ENCODE assay signal across 1 cellular context in the genomic region with DNA sequence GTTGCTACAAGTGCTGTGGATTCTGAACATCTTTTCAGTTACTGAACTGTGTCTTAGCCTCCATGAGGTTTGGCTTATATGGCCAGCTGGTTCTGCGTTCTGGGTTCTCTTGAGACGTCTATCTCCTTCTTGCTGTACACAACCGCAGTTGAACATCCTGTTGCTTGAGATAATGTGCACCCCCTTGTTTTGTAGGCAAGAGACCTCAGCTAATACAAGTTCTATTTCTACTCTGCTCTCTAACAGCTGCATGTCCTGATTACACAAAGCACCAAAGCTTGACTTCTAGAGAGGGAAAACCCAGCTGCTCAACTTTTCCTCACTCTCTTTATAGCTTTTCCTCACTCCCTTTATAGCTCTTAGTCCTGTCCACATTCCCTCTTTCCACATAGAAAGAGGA.
TF ChIP-seq lines count a peak whose summit lies in the region.

No MANE protein-coding gene starts in this region.

TF ChIP-seq in K562, 482 proteins besides CTCF, POLR2A, EP300 and RAD21 (continued from another document and continues in another):
- TF ChIP-seq, protein P1, sequence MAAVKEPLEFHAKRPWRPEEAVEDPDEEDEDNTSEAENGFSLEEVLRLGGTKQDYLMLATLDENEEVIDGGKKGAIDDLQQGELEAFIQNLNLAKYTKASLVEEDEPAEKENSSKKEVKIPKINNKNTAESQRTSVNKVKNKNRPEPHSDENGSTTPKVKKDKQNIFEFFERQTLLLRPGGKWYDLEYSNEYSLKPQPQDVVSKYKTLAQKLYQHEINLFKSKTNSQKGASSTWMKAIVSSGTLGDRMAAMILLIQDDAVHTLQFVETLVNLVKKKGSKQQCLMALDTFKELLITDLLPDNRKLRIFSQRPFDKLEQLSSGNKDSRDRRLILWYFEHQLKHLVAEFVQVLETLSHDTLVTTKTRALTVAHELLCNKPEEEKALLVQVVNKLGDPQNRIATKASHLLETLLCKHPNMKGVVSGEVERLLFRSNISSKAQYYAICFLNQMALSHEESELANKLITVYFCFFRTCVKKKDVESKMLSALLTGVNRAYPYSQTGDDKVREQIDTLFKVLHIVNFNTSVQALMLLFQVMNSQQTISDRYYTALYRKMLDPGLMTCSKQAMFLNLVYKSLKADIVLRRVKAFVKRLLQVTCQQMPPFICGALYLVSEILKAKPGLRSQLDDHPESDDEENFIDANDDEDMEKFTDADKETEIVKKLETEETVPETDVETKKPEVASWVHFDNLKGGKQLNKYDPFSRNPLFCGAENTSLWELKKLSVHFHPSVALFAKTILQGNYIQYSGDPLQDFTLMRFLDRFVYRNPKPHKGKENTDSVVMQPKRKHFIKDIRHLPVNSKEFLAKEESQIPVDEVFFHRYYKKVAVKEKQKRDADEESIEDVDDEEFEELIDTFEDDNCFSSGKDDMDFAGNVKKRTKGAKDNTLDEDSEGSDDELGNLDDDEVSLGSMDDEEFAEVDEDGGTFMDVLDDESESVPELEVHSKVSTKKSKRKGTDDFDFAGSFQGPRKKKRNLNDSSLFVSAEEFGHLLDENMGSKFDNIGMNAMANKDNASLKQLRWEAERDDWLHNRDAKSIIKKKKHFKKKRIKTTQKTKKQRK (IDR thresholded peaks at IDR 0.05; ENCODE audit: borderline replicate concordance, low read depth, low read length): no peak
- no peak for TF ChIP-seq HNRNPL (IDR thresholded peaks at IDR 0.05; ENCODE audit: low read depth, low read length)
- TF ChIP-seq, protein P2, sequence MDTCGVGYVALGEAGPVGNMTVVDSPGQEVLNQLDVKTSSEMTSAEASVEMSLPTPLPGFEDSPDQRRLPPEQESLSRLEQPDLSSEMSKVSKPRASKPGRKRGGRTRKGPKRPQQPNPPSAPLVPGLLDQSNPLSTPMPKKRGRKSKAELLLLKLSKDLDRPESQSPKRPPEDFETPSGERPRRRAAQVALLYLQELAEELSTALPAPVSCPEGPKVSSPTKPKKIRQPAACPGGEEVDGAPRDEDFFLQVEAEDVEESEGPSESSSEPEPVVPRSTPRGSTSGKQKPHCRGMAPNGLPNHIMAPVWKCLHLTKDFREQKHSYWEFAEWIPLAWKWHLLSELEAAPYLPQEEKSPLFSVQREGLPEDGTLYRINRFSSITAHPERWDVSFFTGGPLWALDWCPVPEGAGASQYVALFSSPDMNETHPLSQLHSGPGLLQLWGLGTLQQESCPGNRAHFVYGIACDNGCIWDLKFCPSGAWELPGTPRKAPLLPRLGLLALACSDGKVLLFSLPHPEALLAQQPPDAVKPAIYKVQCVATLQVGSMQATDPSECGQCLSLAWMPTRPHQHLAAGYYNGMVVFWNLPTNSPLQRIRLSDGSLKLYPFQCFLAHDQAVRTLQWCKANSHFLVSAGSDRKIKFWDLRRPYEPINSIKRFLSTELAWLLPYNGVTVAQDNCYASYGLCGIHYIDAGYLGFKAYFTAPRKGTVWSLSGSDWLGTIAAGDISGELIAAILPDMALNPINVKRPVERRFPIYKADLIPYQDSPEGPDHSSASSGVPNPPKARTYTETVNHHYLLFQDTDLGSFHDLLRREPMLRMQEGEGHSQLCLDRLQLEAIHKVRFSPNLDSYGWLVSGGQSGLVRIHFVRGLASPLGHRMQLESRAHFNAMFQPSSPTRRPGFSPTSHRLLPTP (IDR thresholded peaks at IDR 0.05; ENCODE audit: borderline replicate concordance, extremely low read depth, insufficient read length): no peak
- TF ChIP-seq CBX3 (IDR thresholded peaks at IDR 0.05; ENCODE audit: borderline replicate concordance in 1 of 2, low read length in 2 of 2): no peak
- TF ChIP-seq PML (IDR thresholded peaks at IDR 0.05; ENCODE audit: low read length): peak; percentile 59
- no peak for TF ChIP-seq SETDB1 (IDR thresholded peaks at IDR 0.05; ENCODE audit: low read length)
- TF ChIP-seq TAF1 (IDR thresholded peaks at IDR 0.05; ENCODE audit: control insufficient read depth, extremely low read depth, insufficient read depth, low read length, severe bottlenecking): no peak
- no peak for TF ChIP-seq GABPB2 (CRISPR knock-in tag; conservative IDR thresholded peaks at IDR 0.05)
- TF ChIP-seq, protein P3, sequence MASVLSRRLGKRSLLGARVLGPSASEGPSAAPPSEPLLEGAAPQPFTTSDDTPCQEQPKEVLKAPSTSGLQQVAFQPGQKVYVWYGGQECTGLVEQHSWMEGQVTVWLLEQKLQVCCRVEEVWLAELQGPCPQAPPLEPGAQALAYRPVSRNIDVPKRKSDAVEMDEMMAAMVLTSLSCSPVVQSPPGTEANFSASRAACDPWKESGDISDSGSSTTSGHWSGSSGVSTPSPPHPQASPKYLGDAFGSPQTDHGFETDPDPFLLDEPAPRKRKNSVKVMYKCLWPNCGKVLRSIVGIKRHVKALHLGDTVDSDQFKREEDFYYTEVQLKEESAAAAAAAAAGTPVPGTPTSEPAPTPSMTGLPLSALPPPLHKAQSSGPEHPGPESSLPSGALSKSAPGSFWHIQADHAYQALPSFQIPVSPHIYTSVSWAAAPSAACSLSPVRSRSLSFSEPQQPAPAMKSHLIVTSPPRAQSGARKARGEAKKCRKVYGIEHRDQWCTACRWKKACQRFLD (CRISPR knock-in tag; IDR thresholded peaks at IDR 0.05): no peak
- TF ChIP-seq, protein P4, sequence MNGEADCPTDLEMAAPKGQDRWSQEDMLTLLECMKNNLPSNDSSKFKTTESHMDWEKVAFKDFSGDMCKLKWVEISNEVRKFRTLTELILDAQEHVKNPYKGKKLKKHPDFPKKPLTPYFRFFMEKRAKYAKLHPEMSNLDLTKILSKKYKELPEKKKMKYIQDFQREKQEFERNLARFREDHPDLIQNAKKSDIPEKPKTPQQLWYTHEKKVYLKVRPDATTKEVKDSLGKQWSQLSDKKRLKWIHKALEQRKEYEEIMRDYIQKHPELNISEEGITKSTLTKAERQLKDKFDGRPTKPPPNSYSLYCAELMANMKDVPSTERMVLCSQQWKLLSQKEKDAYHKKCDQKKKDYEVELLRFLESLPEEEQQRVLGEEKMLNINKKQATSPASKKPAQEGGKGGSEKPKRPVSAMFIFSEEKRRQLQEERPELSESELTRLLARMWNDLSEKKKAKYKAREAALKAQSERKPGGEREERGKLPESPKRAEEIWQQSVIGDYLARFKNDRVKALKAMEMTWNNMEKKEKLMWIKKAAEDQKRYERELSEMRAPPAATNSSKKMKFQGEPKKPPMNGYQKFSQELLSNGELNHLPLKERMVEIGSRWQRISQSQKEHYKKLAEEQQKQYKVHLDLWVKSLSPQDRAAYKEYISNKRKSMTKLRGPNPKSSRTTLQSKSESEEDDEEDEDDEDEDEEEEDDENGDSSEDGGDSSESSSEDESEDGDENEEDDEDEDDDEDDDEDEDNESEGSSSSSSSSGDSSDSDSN (IDR thresholded peaks at IDR 0.05; ENCODE audit: borderline replicate concordance in 1 of 2, low read depth in 2 of 2, low read length in 2 of 2): no peak
- TF ChIP-seq TAL1 (IDR thresholded peaks at IDR 0.05): peak; percentile 87
- TF ChIP-seq ZNF133 (CRISPR knock-in tag; IDR thresholded peaks at IDR 0.05): no peak
- no peak for TF ChIP-seq PHTF2 (CRISPR knock-in tag; IDR thresholded peaks at IDR 0.05)
- no peak for TF ChIP-seq RBM14 (IDR thresholded peaks at IDR 0.05; ENCODE audit: borderline replicate concordance, insufficient read depth, low read depth, low read length)
- TF ChIP-seq SRSF9 (IDR thresholded peaks at IDR 0.05; ENCODE audit: borderline replicate concordance, low read depth, low read length): no peak
- TF ChIP-seq NCOR1 (IDR thresholded peaks at IDR 0.05): peak; percentile 85
- TF ChIP-seq ILK (tag; IDR thresholded peaks at IDR 0.05; ENCODE audit: borderline replicate concordance, low read depth): no peak
- TF ChIP-seq, protein P5, sequence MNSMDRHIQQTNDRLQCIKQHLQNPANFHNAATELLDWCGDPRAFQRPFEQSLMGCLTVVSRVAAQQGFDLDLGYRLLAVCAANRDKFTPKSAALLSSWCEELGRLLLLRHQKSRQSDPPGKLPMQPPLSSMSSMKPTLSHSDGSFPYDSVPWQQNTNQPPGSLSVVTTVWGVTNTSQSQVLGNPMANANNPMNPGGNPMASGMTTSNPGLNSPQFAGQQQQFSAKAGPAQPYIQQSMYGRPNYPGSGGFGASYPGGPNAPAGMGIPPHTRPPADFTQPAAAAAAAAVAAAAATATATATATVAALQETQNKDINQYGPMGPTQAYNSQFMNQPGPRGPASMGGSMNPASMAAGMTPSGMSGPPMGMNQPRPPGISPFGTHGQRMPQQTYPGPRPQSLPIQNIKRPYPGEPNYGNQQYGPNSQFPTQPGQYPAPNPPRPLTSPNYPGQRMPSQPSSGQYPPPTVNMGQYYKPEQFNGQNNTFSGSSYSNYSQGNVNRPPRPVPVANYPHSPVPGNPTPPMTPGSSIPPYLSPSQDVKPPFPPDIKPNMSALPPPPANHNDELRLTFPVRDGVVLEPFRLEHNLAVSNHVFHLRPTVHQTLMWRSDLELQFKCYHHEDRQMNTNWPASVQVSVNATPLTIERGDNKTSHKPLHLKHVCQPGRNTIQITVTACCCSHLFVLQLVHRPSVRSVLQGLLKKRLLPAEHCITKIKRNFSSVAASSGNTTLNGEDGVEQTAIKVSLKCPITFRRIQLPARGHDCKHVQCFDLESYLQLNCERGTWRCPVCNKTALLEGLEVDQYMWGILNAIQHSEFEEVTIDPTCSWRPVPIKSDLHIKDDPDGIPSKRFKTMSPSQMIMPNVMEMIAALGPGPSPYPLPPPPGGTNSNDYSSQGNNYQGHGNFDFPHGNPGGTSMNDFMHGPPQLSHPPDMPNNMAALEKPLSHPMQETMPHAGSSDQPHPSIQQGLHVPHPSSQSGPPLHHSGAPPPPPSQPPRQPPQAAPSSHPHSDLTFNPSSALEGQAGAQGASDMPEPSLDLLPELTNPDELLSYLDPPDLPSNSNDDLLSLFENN (IDR thresholded peaks at IDR 0.05; ENCODE audit: low read depth in 2 of 2, low read length in 2 of 2): no peak; a peak in 1 of 4 replicates
- TF ChIP-seq CBX2 (IDR thresholded peaks at IDR 0.05; ENCODE audit: insufficient read depth, low read length, poor library complexity, severe bottlenecking): no peak
- no peak for TF ChIP-seq ZNF507 (tag; conservative IDR thresholded peaks at IDR 0.05)
- no peak for TF ChIP-seq NEUROD1 (IDR thresholded peaks at IDR 0.05; ENCODE audit: borderline replicate concordance, low read depth, low read length, partially characterized antibody)
- TF ChIP-seq, protein P6, sequence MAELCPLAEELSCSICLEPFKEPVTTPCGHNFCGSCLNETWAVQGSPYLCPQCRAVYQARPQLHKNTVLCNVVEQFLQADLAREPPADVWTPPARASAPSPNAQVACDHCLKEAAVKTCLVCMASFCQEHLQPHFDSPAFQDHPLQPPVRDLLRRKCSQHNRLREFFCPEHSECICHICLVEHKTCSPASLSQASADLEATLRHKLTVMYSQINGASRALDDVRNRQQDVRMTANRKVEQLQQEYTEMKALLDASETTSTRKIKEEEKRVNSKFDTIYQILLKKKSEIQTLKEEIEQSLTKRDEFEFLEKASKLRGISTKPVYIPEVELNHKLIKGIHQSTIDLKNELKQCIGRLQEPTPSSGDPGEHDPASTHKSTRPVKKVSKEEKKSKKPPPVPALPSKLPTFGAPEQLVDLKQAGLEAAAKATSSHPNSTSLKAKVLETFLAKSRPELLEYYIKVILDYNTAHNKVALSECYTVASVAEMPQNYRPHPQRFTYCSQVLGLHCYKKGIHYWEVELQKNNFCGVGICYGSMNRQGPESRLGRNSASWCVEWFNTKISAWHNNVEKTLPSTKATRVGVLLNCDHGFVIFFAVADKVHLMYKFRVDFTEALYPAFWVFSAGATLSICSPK (IDR thresholded peaks at IDR 0.05; ENCODE audit: borderline replicate concordance): no peak
- 0 out of 2 replicates have a peak, but pooled peaks have one; percentile 42 for TF ChIP-seq ZNF589 (CRISPR knock-in tag; IDR thresholded peaks at IDR 0.05; ENCODE audit: low read depth)
- TF ChIP-seq SMC3 (conservative IDR thresholded peaks at IDR 0.05; ENCODE audit: insufficient read depth, low read depth, low read length): no peak
- no peak for TF ChIP-seq ZBTB17 (CRISPR knock-in tag; IDR thresholded peaks at IDR 0.05)
- no peak for TF ChIP-seq MECOM (CRISPR knock-in tag; IDR thresholded peaks at IDR 0.05)
- no peak for TF ChIP-seq ZNF12 (CRISPR knock-in tag; IDR thresholded peaks at IDR 0.05)
- TF ChIP-seq ZNF224 (CRISPR knock-in tag; IDR thresholded peaks at IDR 0.05): no peak
- no peak for TF ChIP-seq CHCHD3 (CRISPR knock-in tag; IDR thresholded peaks at IDR 0.05)
- TF ChIP-seq EP400 (IDR thresholded peaks at IDR 0.05): no peak
- TF ChIP-seq KDM4B (IDR thresholded peaks at IDR 0.05; ENCODE audit: borderline replicate concordance in 2 of 2, low read depth in 1 of 2): no peak
- TF ChIP-seq FOXM1 (IDR thresholded peaks at IDR 0.05; ENCODE audit: low read depth): peak; percentile 38; the same call in 1 of the 2 replicates
- TF ChIP-seq FOXM1 (CRISPR knock-in tag; IDR thresholded peaks at IDR 0.05; ENCODE audit: low read depth): no peak
- TF ChIP-seq, protein P7, sequence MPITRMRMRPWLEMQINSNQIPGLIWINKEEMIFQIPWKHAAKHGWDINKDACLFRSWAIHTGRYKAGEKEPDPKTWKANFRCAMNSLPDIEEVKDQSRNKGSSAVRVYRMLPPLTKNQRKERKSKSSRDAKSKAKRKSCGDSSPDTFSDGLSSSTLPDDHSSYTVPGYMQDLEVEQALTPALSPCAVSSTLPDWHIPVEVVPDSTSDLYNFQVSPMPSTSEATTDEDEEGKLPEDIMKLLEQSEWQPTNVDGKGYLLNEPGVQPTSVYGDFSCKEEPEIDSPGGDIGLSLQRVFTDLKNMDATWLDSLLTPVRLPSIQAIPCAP (CRISPR knock-in tag; IDR thresholded peaks at IDR 0.05; ENCODE audit: borderline replicate concordance): no peak
- TF ChIP-seq, protein P8, sequence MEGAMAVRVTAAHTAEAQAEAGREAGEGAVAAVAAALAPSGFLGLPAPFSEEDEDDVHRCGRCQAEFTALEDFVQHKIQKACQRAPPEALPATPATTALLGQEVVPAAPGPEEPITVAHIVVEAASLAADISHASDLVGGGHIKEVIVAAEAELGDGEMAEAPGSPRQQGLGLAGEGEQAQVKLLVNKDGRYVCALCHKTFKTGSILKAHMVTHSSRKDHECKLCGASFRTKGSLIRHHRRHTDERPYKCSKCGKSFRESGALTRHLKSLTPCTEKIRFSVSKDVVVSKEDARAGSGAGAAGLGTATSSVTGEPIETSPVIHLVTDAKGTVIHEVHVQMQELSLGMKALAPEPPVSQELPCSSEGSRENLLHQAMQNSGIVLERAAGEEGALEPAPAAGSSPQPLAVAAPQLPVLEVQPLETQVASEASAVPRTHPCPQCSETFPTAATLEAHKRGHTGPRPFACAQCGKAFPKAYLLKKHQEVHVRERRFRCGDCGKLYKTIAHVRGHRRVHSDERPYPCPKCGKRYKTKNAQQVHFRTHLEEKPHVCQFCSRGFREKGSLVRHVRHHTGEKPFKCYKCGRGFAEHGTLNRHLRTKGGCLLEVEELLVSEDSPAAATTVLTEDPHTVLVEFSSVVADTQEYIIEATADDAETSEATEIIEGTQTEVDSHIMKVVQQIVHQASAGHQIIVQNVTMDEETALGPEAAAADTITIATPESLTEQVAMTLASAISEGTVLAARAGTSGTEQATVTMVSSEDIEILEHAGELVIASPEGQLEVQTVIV (CRISPR knock-in tag; IDR thresholded peaks at IDR 0.05; ENCODE audit: borderline replicate concordance): no peak
- no peak for TF ChIP-seq IFI16 (CRISPR knock-in tag; IDR thresholded peaks at IDR 0.05)
- TF ChIP-seq SMARCA4 (IDR thresholded peaks at IDR 0.05): peak; percentile 63
- TF ChIP-seq FOXA1 (IDR thresholded peaks at IDR 0.05; ENCODE audit: borderline replicate concordance): no peak
